Comparison of ENCODE assay signal across 8 cellular contexts in the genomic region with DNA sequence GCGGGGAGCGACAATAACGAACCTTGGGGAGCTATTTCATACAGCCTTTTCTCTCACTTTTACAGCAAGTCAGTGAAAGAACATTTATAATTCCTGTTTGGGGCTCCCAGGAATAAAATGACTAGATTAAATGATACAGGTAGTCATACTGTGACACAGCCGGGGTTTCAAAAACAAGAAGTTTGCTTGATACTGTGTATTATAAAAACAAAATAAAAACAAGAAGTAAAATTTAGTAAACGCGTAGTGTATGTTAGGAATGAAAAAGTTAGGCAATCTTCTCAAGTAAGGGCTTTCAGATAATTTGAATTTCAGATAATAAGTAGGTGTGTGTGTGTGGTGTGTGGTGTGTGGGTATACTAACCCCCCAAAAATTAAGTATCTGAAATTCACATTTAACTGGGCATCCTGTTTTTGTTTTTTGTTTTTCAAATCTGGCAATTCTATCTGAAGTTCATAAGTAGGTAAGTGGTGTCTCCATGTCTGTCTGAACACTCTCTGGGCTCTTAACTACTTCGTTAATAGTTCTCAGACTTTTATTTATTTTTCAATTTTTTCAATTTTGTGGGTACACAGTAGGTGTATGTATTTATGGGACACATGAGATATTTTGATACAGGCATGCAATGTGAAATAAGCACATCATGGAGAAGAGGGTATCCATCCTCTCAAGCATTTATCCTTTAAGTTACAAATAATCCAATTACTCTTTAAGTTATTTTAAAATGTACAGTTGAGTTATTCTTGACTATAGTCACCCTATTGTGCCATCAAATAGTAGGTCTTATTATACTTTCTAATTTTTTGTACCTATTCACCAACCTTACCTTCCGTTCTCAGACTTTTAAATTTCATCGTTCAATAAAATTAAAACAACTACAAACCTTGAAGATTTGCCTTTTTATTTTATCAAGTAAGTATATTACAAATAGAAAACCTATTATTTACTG. TPM values are rescaled to one million over a fixed set of nuclear protein-coding genes. Genes with fewer than 3 reads are reported as not detected.
DNase-seq lines count a peak whose midpoint lies in the region; ATAC-seq, FAIRE-seq and TF ChIP-seq lines count a peak whose summit lies in the region.

No MANE protein-coding gene starts in this region.

- H3K36me3 ChIP-seq in GM06990 (ENCODE audit: control insufficient read depth, insufficient read depth, low read length) (peaks cover 3% of the 10 kb centered on the region), RWPE2 (ENCODE audit: low read depth) (peaks cover 18% of the 10 kb centered on the region), esophagus muscularis mucosa (peaks cover 0 to 7% (median 3%) of the 10 kb centered on the region in 4 donors), prostate gland (no peaks in the 10 kb centered on the region)

- TF ChIP-seq POLR2A in esophagus muscularis mucosa (IDR thresholded peaks at IDR 0.05; ENCODE audit: low read depth) (no peak), prostate gland (IDR thresholded peaks at IDR 0.05) (no peak), H54 (IDR thresholded peaks at IDR 0.05; ENCODE audit: low read depth, low read length) (no peak)

- DNase-seq in GM06990 (ENCODE audit: extremely low read depth, insufficient read length) (no peak), RWPE2 (ENCODE audit: low spot score) (no peak), esophagus muscularis mucosa (ENCODE audit: extremely low spot score) (no peak), prostate gland (ENCODE audit: low spot score) (no peak), NCI-H1092 treated with DMSO at 0.1 percent for 48 hours (lab: John Stamatoyannopoulos, UW) (no peak), H54 (ENCODE audit: insufficient read length, low spot score) (no peak), CD1c-positive myeloid dendritic cell (ENCODE audit: extremely low spot score) (no peak)

- H3K4me1 ChIP-seq in RWPE2 (ENCODE audit: insufficient read depth, poor library complexity, severe bottlenecking) (peaks cover 8% of the 10 kb centered on the region), esophagus muscularis mucosa (peaks cover 44 to 50% (median 48%) of the 10 kb centered on the region in 4 donors), prostate gland (replicated peaks) (peaks cover 7% of the 10 kb centered on the region)

- 39% methylated on average over 9 of the region's 9 CpGs for WGBS in esophagus muscularis mucosa
- WGBS in prostate gland = 39% methylated on average over 9 of the region's 9 CpGs

- peak overlapping the region; percentile 90 for H3K4me3 ChIP-seq in GM06990 (replicated peaks; ENCODE audit: low read depth, low read length)
- peak overlapping the region; percentile 98 for H3K4me3 ChIP-seq in RWPE2 (ENCODE audit: severe bottlenecking)
- peak overlapping the region; percentile 79 to 97 (median 90) for H3K4me3 ChIP-seq in esophagus muscularis mucosa
- H3K4me3 ChIP-seq in prostate gland = peak overlapping the region; percentile 99

- no peak for TF ChIP-seq EP300 in esophagus muscularis mucosa (IDR thresholded peaks at IDR 0.05)

- ATAC-seq in RWPE2 (ENCODE audit: low read depth) (no peak), GM19328 (IDR thresholded peaks at IDR 0.05; ENCODE audit: unreplicated experiment) (no peak)

- TF ChIP-seq CTCF in GM06990 (IDR thresholded peaks at IDR 0.05; ENCODE audit: insufficient read depth, low read length, poor library complexity, severe bottlenecking) (no peak), RWPE2 (IDR thresholded peaks at IDR 0.05; ENCODE audit: poor library complexity, severe bottlenecking) (no peak), esophagus muscularis mucosa (IDR thresholded peaks at IDR 0.05) (no peak), prostate gland (IDR thresholded peaks at IDR 0.05) (no peak)

- H3K27me3 ChIP-seq in GM06990 (replicated peaks; ENCODE audit: control insufficient read depth, insufficient read depth, low read length) = no peaks in the 10 kb centered on the region
- H3K27me3 ChIP-seq in RWPE2 (ENCODE audit: insufficient read depth, poor library complexity, severe bottlenecking) = no peaks in the 10 kb centered on the region
- H3K27me3 ChIP-seq in esophagus muscularis mucosa = peaks cover 0 to 27% (median 3%) of the 10 kb centered on the region in 4 donors
- H3K27me3 ChIP-seq in prostate gland (replicated peaks; ENCODE audit: insufficient read depth) = peaks cover 11% of the 10 kb centered on the region

- FAIRE-seq in H54 (lab: Jason Lieb, UNC) = no peak

- H3K27ac ChIP-seq in RWPE2 (ENCODE audit: poor library complexity, severe bottlenecking) (no peak overlapping the region), esophagus muscularis mucosa (replicated peaks in 1 of 4) (peak overlapping the region in 3 of 4 donors; percentile 91 to 95 (median 93)), prostate gland (peak overlapping the region in 1 of 2 donors; percentile 84)

- H3K9me3 ChIP-seq in RWPE2 (ENCODE audit: severe bottlenecking) = no peaks in the 10 kb centered on the region
- no peaks in the 10 kb centered on the region for H3K9me3 ChIP-seq in esophagus muscularis mucosa
- no peaks in the 10 kb centered on the region for H3K9me3 ChIP-seq in prostate gland

- intact Hi-C loops in esophagus muscularis mucosa (cut with DNase I) = loop anchor here (2.0 kb wide), 1 partner anchor 87 kb away; no protein-coding TSS in a partner anchor
- intact Hi-C loops in prostate gland (cut with DNase I) = no loop called here

RNA-seq across cellular contexts. Expression of gene DCTN2, which starts 0.6 kb away (rescaled TPM):
- 100 to 1,000 TPM; 161 to 243 (median 202) TPM for total RNA-seq in esophagus muscularis mucosa
- 100 to 1,000 TPM; 131 to 157 TPM for total RNA-seq in prostate gland

RNA-seq across cellular contexts. Expression of gene KIF5A, which starts 2.2 kb away (rescaled TPM):
- total RNA-seq in esophagus muscularis mucosa (1 to 10 TPM; 2.1 to 3.2 (median 2.4) TPM), prostate gland (1 to 10 TPM in 1 of 2 donors, under 1 TPM in 1; 0.50 to 3.7 TPM)

RNA-seq across cellular contexts. Expression of gene MBD6, which starts 25.0 kb away (rescaled TPM):
- total RNA-seq in esophagus muscularis mucosa (10 to 100 TPM; 13.8 to 19.9 (median 16.9) TPM), prostate gland (10 to 100 TPM; 54.5 to 92.1 TPM)

RNA-seq across cellular contexts. Expression of gene DDIT3, which starts 27.3 kb away (rescaled TPM):
- total RNA-seq in esophagus muscularis mucosa (10 to 100 TPM; 14.4 to 43.9 (median 24.4) TPM), prostate gland (10 to 100 TPM; 39.0 to 51.8 TPM)

RNA-seq across cellular contexts. Expression of gene PIP4K2C, which starts 43.4 kb away (rescaled TPM):
- total RNA-seq in esophagus muscularis mucosa = 10 to 100 TPM; 22.7 to 30.7 (median 29.0) TPM
- total RNA-seq in prostate gland = 10 to 100 TPM; 37.4 to 51.1 TPM
